24 cellular contexts compared by ENCODE assay signal in genomic region chr11:50164050-50164449, GRCh38.
DNase-seq lines count a peak whose midpoint lies in the region; ATAC-seq, FAIRE-seq and TF ChIP-seq lines count a peak whose summit lies in the region.
"Had no signal": no experiment of that assay in that cellular context is flagged by ENCODE, and none has a peak within 500 bp of the region (broad histone marks: within the 10 kb centered on the region; RNA-seq: fewer than 3 reads in every experiment).

No MANE protein-coding gene starts in this region.

- H3K36me3 Mint-ChIP-seq in stimulated activated memory B cell treated with anti-CD40 and anti-IgM and Interleukin-4, amounts not matched to agents 10 μg/mL and 1 μg/mL and 100 μg/mL, for 72 hours = no peaks in the 10 kb centered on the region
- H3K36me3 Mint-ChIP-seq: CD8-positive, alpha-beta T cell had no signal

- TF ChIP-seq CTCF in RWPE2 (IDR thresholded peaks at IDR 0.05; ENCODE audit: poor library complexity, severe bottlenecking) (no peak), kidney (IDR thresholded peaks at IDR 0.05; ENCODE audit: borderline replicate concordance, extremely low read depth, insufficient read depth) (no peak)

- H3K4me1 Mint-ChIP-seq in stimulated activated memory B cell treated with anti-CD40 and anti-IgM and Interleukin-4, amounts not matched to agents 10 μg/mL and 1 μg/mL and 100 μg/mL, for 72 hours = no peaks in the 10 kb centered on the region
- H3K4me1 Mint-ChIP-seq: B cell had no signal

- no peaks in the 10 kb centered on the region for H3K36me3 ChIP-seq in RWPE2 (ENCODE audit: low read depth)
- no peaks in the 10 kb centered on the region for H3K36me3 ChIP-seq in kidney (ENCODE audit: control insufficient read depth in 1 of 2, insufficient read depth in 2 of 2, low read length in 2 of 2)
- H3K36me3 ChIP-seq: BLaER1 treated with 17β-estradiol and CSF1 and Interleukin-3, amounts not matched to agents 10 nM and 100 nM had no signal

- H3K27ac ChIP-seq in RWPE2 (ENCODE audit: poor library complexity, severe bottlenecking) (no peak overlapping the region), kidney (ENCODE audit: low read depth in 2 of 2, low read length in 2 of 2) (no peak overlapping the region)
- H3K27ac ChIP-seq: 22Rv1; A549; BLaER1 treated with 17β-estradiol and CSF1 and Interleukin-3, amounts not matched to agents 10 nM and 100 nM; C4-2B had no signal

- H3K4me1 ChIP-seq in RWPE2 (ENCODE audit: insufficient read depth, poor library complexity, severe bottlenecking) (no peaks in the 10 kb centered on the region), kidney (ENCODE audit: control insufficient read depth in 1 of 2, insufficient read depth in 1 of 2, low read depth in 1 of 2, low read length in 2 of 2) (no peaks in the 10 kb centered on the region)
- H3K4me1 ChIP-seq: A549; BLaER1 treated with 17β-estradiol and CSF1 and Interleukin-3, amounts not matched to agents 10 nM and 100 nM; Caco-2 had no signal

- H3K27me3 Mint-ChIP-seq in stimulated activated memory B cell treated with anti-CD40 and anti-IgM and Interleukin-4, amounts not matched to agents 10 μg/mL and 1 μg/mL and 100 μg/mL, for 72 hours = no peaks in the 10 kb centered on the region
- H3K27me3 Mint-ChIP-seq: B cell; CD4-positive, alpha-beta T cell had no signal

- no peak overlapping the region for H3K4me3 ChIP-seq in RWPE2 (ENCODE audit: severe bottlenecking)
- no peak overlapping the region for H3K4me3 ChIP-seq in kidney (ENCODE audit: low read length in 2 of 2)
- H3K4me3 ChIP-seq: A549; BLaER1 treated with 17β-estradiol and CSF1 and Interleukin-3, amounts not matched to agents 10 nM and 100 nM; GM12878 had no signal

- H3K4me3 Mint-ChIP-seq in stimulated activated memory B cell treated with anti-CD40 and anti-IgM and Interleukin-4, amounts not matched to agents 10 μg/mL and 1 μg/mL and 100 μg/mL, for 72 hours = no peak overlapping the region
- H3K4me3 Mint-ChIP-seq: B cell; CD4-positive, alpha-beta T cell; CD8-positive, alpha-beta T cell had no signal

- H3K9me3 Mint-ChIP-seq in stimulated activated memory B cell treated with anti-CD40 and anti-IgM and Interleukin-4, amounts not matched to agents 10 μg/mL and 1 μg/mL and 100 μg/mL, for 72 hours = peaks cover 15% of the 10 kb centered on the region

- no peaks in the 10 kb centered on the region for H3K27me3 ChIP-seq in RWPE2 (ENCODE audit: insufficient read depth, poor library complexity, severe bottlenecking)
- H3K27me3 ChIP-seq: BLaER1 treated with 17β-estradiol and CSF1 and Interleukin-3, amounts not matched to agents 10 nM and 100 nM had no signal

- intact Hi-C loops in kidney (cut with DNase I) = no loop called here

- H3K27ac Mint-ChIP-seq in stimulated activated memory B cell treated with anti-CD40 and anti-IgM and Interleukin-4, amounts not matched to agents 10 μg/mL and 1 μg/mL and 100 μg/mL, for 72 hours = no peak overlapping the region
- H3K27ac Mint-ChIP-seq: B cell; CD4-positive, alpha-beta T cell; CD8-positive, alpha-beta T cell had no signal

- no peaks in the 10 kb centered on the region for H3K9me3 ChIP-seq in RWPE2 (ENCODE audit: severe bottlenecking)
- no peaks in the 10 kb centered on the region for H3K9me3 ChIP-seq in kidney (ENCODE audit: control insufficient read depth in 1 of 2, low read length in 2 of 2)
- H3K9me3 ChIP-seq: A549, Caco-2 had no signal

- FAIRE-seq in kidney (lab: Jason Lieb, UNC) = no peak
- FAIRE-seq: A549, GM12878, GM12892, GM18507 had no signal

- no peak overlapping the region for H3K9ac ChIP-seq in kidney (ENCODE audit: low read length in 2 of 2)
- H3K9ac ChIP-seq: BLaER1 treated with 17β-estradiol and CSF1 and Interleukin-3, amounts not matched to agents 10 nM and 100 nM had no signal

- DNase-seq in RWPE2 (ENCODE audit: low spot score) (peak; percentile 26), kidney (peak; percentile 61), Ammon's horn (ENCODE audit: low spot score) (no peak), AG08396 (ENCODE audit: low spot score) (no peak), hippocampal formation (lab: John Stamatoyannopoulos, UW) (no peak)
- DNase-seq: Caco-2; CD4-positive, alpha-beta T cell; CD8-positive, alpha-beta T cell; DMS 273 treated with DMSO at 0.1 percent for 48 hours; DMS153; DMS53; DMS79; DND-41; EL; GDM1 had no signal

- ATAC-seq in RWPE2 (ENCODE audit: low read depth) = no peak
- peak; percentile 31 for ATAC-seq in stimulated activated memory B cell treated with anti-CD40 and anti-IgM and Interleukin-4, amounts not matched to agents 10 μg/mL and 1 μg/mL and 100 μg/mL, for 72 hours
- ATAC-seq: A549; CD8-positive, alpha-beta T cell; GM12878 had no signal

Comparison
In these comparisons a context has a peak if more than half of its experiments do, and no peak if none do; other contexts are left out.
1. DNase-seq: peak in RWPE2 (single experiment) and kidney (single experiment); none in Ammon's horn (single experiment), AG08396 (single experiment) and hippocampal formation (0 of 2).